ENCODE assay signal across 15 cellular contexts in genomic region chr10:11179231-11180105, GRCh38.
DNase-seq lines count a peak whose midpoint lies in the region; ATAC-seq, FAIRE-seq and TF ChIP-seq lines count a peak whose summit lies in the region.
"Had no signal": no experiment of that assay in that cellular context is flagged by ENCODE, and none has a peak within 500 bp of the region (broad histone marks: within the 10 kb centered on the region; RNA-seq: fewer than 3 reads in every experiment).

No MANE protein-coding gene starts in this region.

- FAIRE-seq in GM12891 (lab: Jason Lieb, UNC), result no peak
- FAIRE-seq: A204.1, frontal cortex, kidney had no signal

- H3K4me3 ChIP-seq in naive thymus-derived CD4-positive, alpha-beta T cell (ENCODE audit: low read length), result peak overlapping the region; percentile 50
- H3K4me3 ChIP-seq: adrenal gland, neural progenitor cell, tibial nerve had no signal

- TF ChIP-seq POLR2A in GM12891 (IDR thresholded peaks at IDR 0.05; ENCODE audit: low read depth, low read length), result peak; percentile 58; the same call in 1 of the 2 replicates

- POLR2A ChIA-PET in naive thymus-derived CD4-positive, alpha-beta T cell (lab: Charles Lee), result interaction anchor here (0.6 to 11.6 kb wide), 16 partner anchors 11 to 1037 kb away, joined by 3 to 237 read pairs (median 4); no protein-coding TSS in a partner anchor

- H3K27ac ChIP-seq in angular gyrus (ENCODE audit: low read depth, low read length), result peak overlapping the region; percentile 77
- peak overlapping the region; percentile 95 for H3K27ac ChIP-seq in naive thymus-derived CD4-positive, alpha-beta T cell (ENCODE audit: low read depth, low read length)
- H3K27ac ChIP-seq: neural progenitor cell had no signal

- intact Hi-C loops in naive thymus-derived CD4-positive, alpha-beta T cell (cut with micrococcal nuclease), result loop anchor here in 1 of 2 donors (1.0 to 10.0 kb wide), 5 partner anchors 9 to 865 kb away; partner anchors contain the start of gene UPF2

- peak overlapping the region in 4 of 10 donors; percentile 66 to 83 (median 82) for H3K4me3 Mint-ChIP-seq in naive thymus-derived CD4-positive, alpha-beta T cell
- H3K4me3 Mint-ChIP-seq in natural killer cell treated with Interleukin-12 subunit alpha and Interleukin-12 subunit beta and Interleukin-15 and Interleukin-18, amount 100 ng/mL, for 72 hours, result no peak overlapping the region
- H3K4me3 Mint-ChIP-seq: neural progenitor cell had no signal

- H3K4me1 ChIP-seq in naive thymus-derived CD4-positive, alpha-beta T cell (ENCODE audit: control insufficient read depth in 2 of 2, insufficient read depth in 2 of 2, low read length in 2 of 2), result peaks cover 90 to 93% of the 10 kb centered on the region in 2 donors
- H3K4me1 ChIP-seq: adrenal gland had no signal

- H3K36me3 ChIP-seq in naive thymus-derived CD4-positive, alpha-beta T cell (ENCODE audit: control insufficient read depth in 2 of 3, insufficient read depth in 3 of 3, low read length in 3 of 3), result peaks cover 6 to 31% (median 19%) of the 10 kb centered on the region in 3 experiments
- H3K36me3 ChIP-seq: adrenal gland, neural progenitor cell had no signal

- DNase-seq in NOMO-1 treated with DMSO at 0.1 percent for 48 hours (lab: John Stamatoyannopoulos, UW; ENCODE audit: unreplicated experiment) (peak; percentile 15), NOMO-1 treated with dmso at 0.1 percent for 144 hours (lab: John Stamatoyannopoulos, UW; ENCODE audit: unreplicated experiment) (no peak), GM12891 (ENCODE audit: insufficient read length, low spot score) (no peak), NCI-H1105 treated with DMSO at 0.1 percent for 48 hours (lab: John Stamatoyannopoulos, UW) (no peak)
- DNase-seq in naive thymus-derived CD4-positive, alpha-beta T cell, result peak in 2 of 9 donors; percentile 54 to 64
- DNase-seq in natural killer cell treated with Interleukin-12 subunit alpha and Interleukin-12 subunit beta and Interleukin-15 and Interleukin-18, amount 100 ng/mL, for 72 hours (ENCODE audit: low spot score), result no peak
- DNase-seq in activated CD4-positive, CD25-positive, alpha-beta regulatory T cell (lab: John Stamatoyannopoulos, UW), result no peak
- DNase-seq: kidney, NCI-H2227 treated with DMSO at 0.1 percent for 48 hours had no signal

- H3K9me3 Mint-ChIP-seq in naive thymus-derived CD4-positive, alpha-beta T cell, result peaks cover 0 to 7% (median 0%) of the 10 kb centered on the region in 11 donors
- peaks cover 5% of the 10 kb centered on the region for H3K9me3 Mint-ChIP-seq in natural killer cell treated with Interleukin-12 subunit alpha and Interleukin-12 subunit beta and Interleukin-15 and Interleukin-18, amount 100 ng/mL, for 72 hours
- H3K9me3 Mint-ChIP-seq: neural progenitor cell had no signal

- H3K9me3 ChIP-seq in naive thymus-derived CD4-positive, alpha-beta T cell (ENCODE audit: control insufficient read depth in 2 of 3, low read length in 3 of 3), result no peaks in the 10 kb centered on the region
- H3K9me3 ChIP-seq: adrenal gland had no signal

- peaks cover 16 to 78% (median 62%) of the 10 kb centered on the region in 5 donors for H3K36me3 Mint-ChIP-seq in naive thymus-derived CD4-positive, alpha-beta T cell
- H3K36me3 Mint-ChIP-seq in natural killer cell treated with Interleukin-12 subunit alpha and Interleukin-12 subunit beta and Interleukin-15 and Interleukin-18, amount 100 ng/mL, for 72 hours, result peaks cover 67% of the 10 kb centered on the region

- no peaks in the 10 kb centered on the region for H3K27me3 ChIP-seq in naive thymus-derived CD4-positive, alpha-beta T cell (ENCODE audit: control insufficient read depth in 2 of 2, insufficient read depth in 2 of 2, low read length in 2 of 2)
- H3K27me3 ChIP-seq: adrenal gland, neural progenitor cell, tibial nerve had no signal

- ATAC-seq in naive thymus-derived CD4-positive, alpha-beta T cell, result peak; percentile 4
- ATAC-seq in natural killer cell treated with Interleukin-12 subunit alpha and Interleukin-12 subunit beta and Interleukin-15 and Interleukin-18, amount 100 ng/mL, for 72 hours, result no peak

- H3K27ac Mint-ChIP-seq in naive thymus-derived CD4-positive, alpha-beta T cell, result peak overlapping the region in 6 of 9 donors; percentile 92 to 98 (median 95)
- H3K27ac Mint-ChIP-seq in natural killer cell treated with Interleukin-12 subunit alpha and Interleukin-12 subunit beta and Interleukin-15 and Interleukin-18, amount 100 ng/mL, for 72 hours, result no peak overlapping the region

- peaks cover 0 to 99% (median 36%) of the 10 kb centered on the region in 7 donors for H3K4me1 Mint-ChIP-seq in naive thymus-derived CD4-positive, alpha-beta T cell
- peaks cover 91 to 97% of the 10 kb centered on the region in 2 donors for H3K4me1 Mint-ChIP-seq in natural killer cell treated with Interleukin-12 subunit alpha and Interleukin-12 subunit beta and Interleukin-15 and Interleukin-18, amount 100 ng/mL, for 72 hours (ENCODE audit: low read depth in 2 of 2)

- peaks cover 0 to 3% (median 0%) of the 10 kb centered on the region in 5 donors for H3K27me3 Mint-ChIP-seq in naive thymus-derived CD4-positive, alpha-beta T cell
- no peaks in the 10 kb centered on the region for H3K27me3 Mint-ChIP-seq in natural killer cell treated with Interleukin-12 subunit alpha and Interleukin-12 subunit beta and Interleukin-15 and Interleukin-18, amount 100 ng/mL, for 72 hours

- CTCF ChIA-PET in naive thymus-derived CD4-positive, alpha-beta T cell (lab: Charles Lee), result interaction anchor here (0.7 to 7.8 kb wide), 6 partner anchors 10 to 61 kb away, joined by 3 to 54 read pairs (median 3); no protein-coding TSS in a partner anchor

TF ChIP-seq in GM12891, 5 proteins besides CTCF, POLR2A, EP300 and RAD21:
- TF ChIP-seq TAF1 (IDR thresholded peaks at IDR 0.05; ENCODE audit: low read depth, low read length), result 0 out of 2 replicates have a peak, but pooled peaks have one; percentile 26
- no peak for TF ChIP-seq SPI1 (IDR thresholded peaks at IDR 0.05; ENCODE audit: low read depth, low read length)
- peak; percentile 68; the same call in 1 of the 2 replicates for TF ChIP-seq POLR2AphosphoS5 (IDR thresholded peaks at IDR 0.05; ENCODE audit: low read depth, low read length)
TF ChIP-seq in GM12891: peak in this region for 2.

Comparison
In these comparisons a context has a peak if more than half of its experiments do, and no peak if none do; other contexts are left out.
1. H3K27ac Mint-ChIP-seq: peak in naive thymus-derived CD4-positive, alpha-beta T cell (6 of 9); none in natural killer cell treated with Interleukin-12 subunit alpha and Interleukin-12 subunit beta and Interleukin-15 and Interleukin-18, amount 100 ng/mL, for 72 hours (0 of 2).